ENCODE assay signal across 8 cellular contexts in the genomic region with DNA sequence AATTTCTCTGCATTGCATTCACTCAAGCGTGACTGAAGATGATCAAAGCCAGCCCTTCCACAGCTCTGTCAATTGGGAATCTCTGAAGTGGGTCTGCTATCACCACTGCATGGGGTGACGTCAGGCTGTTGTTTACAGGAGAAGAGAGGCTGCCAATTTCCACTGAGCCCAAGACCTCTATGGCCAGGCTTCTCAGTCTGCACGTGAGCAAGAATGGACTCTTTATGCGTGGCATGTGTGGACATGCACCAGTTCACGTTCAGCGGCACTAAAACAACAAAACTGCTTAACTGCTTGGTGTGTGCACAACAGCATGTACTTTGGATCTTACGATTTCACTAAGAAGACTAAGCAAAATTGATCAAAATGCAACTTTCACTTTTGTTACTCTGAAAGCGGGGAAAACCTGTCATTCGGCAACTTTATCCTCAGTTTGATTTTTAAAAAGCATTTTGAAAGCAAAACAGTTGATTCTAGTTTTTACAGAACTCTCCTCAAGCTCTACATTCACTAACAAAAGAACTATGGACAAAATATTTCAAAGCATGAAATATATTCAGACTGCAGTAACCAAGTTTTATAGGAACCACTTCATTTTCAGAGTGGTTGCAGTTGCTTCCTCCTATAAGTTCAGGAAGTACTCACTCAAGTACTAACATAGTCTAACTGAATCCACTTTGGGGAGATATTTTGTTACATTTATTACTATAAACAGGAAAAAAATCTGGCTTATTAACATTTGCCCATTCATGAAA.
DNase-seq lines count a peak whose midpoint lies in the region; ATAC-seq and TF ChIP-seq lines count a peak whose summit lies in the region.

No MANE protein-coding gene starts in this region.

- H2BK5ac ChIP-seq in trophoblast cell (ENCODE audit: low read depth, low read length, poor library complexity): no peak overlapping the region

- intact Hi-C loops in head of caudate nucleus (cut with DNase I): no loop called here

- H3K9ac ChIP-seq in trophoblast cell (ENCODE audit: low read length): no peak overlapping the region

- POLR2A ChIA-PET in CD8-positive, alpha-beta memory T cell (lab: Charles Lee): interaction anchor here (0.7 to 3.1 kb wide), 4 partner anchors 20 to 208 kb away, joined by 3 to 15 read pairs (median 8); partner anchors contain the start of gene SERTAD2

- peak overlapping the region; percentile 85 to 94 (median 88) for H3K4me3 Mint-ChIP-seq in CD8-positive, alpha-beta memory T cell

- no peaks in the 10 kb centered on the region for H3K79me1 ChIP-seq in trophoblast cell (ENCODE audit: low read length)

- no peaks in the 10 kb centered on the region for H3K9me3 Mint-ChIP-seq in CD8-positive, alpha-beta memory T cell
- peaks cover 0 to 3% of the 10 kb centered on the region in 2 donors for H3K9me3 Mint-ChIP-seq in activated naive CD4-positive, alpha-beta T cell treated with anti-CD3 and anti-CD28 coated beads, Interleukin-2, amount 50 U/mL, for 72 hours

- H3K4ac ChIP-seq in trophoblast cell (ENCODE audit: low read depth, low read length): no peak overlapping the region

- no peaks in the 10 kb centered on the region for H3K36me3 ChIP-seq in CD8-positive, alpha-beta memory T cell (ENCODE audit: insufficient read depth, low read length)
- H3K36me3 ChIP-seq in Peyer's patch: no peaks in the 10 kb centered on the region
- no peaks in the 10 kb centered on the region for H3K36me3 ChIP-seq in trophoblast cell (ENCODE audit: control insufficient read depth in 1 of 2, insufficient read depth in 2 of 2, low read length in 2 of 2)

- peaks cover 0 to 10% (median 4%) of the 10 kb centered on the region in 3 donors for H3K36me3 Mint-ChIP-seq in CD8-positive, alpha-beta memory T cell
- H3K36me3 Mint-ChIP-seq in activated naive CD4-positive, alpha-beta T cell treated with anti-CD3 and anti-CD28 coated beads, Interleukin-2, amount 50 U/mL, for 72 hours: peaks cover 5 to 24% of the 10 kb centered on the region in 2 donors

- H3K14ac ChIP-seq in trophoblast cell (ENCODE audit: low read length): no peak overlapping the region

- no peaks in the 10 kb centered on the region for H3K79me2 ChIP-seq in trophoblast cell (ENCODE audit: control insufficient read depth, insufficient read depth, low read length, poor library complexity)

- H2AFZ ChIP-seq in trophoblast cell (ENCODE audit: insufficient read depth, low read length, poor library complexity): no peak overlapping the region

- no peak overlapping the region for H3K4me2 ChIP-seq in trophoblast cell (ENCODE audit: low read length)

- peak overlapping the region; percentile 87 to 99 (median 96) for H3K27ac Mint-ChIP-seq in CD8-positive, alpha-beta memory T cell
- H3K27ac Mint-ChIP-seq in activated naive CD4-positive, alpha-beta T cell treated with anti-CD3 and anti-CD28 coated beads, Interleukin-2, amount 50 U/mL, for 72 hours: peak overlapping the region; percentile 92 to 97

- CTCF ChIA-PET in CD8-positive, alpha-beta memory T cell (lab: Charles Lee): interaction anchor here (1.2 to 2.3 kb wide), 5 partner anchors 16 to 84 kb away, joined by 3 to 12 read pairs (median 5); partner anchors contain the start of gene SERTAD2

- no peak overlapping the region for H2AK5ac ChIP-seq in trophoblast cell (ENCODE audit: low read length)

- no peak overlapping the region for H4K12ac ChIP-seq in trophoblast cell (ENCODE audit: low read depth, low read length)

- no peak overlapping the region for H2BK12ac ChIP-seq in trophoblast cell (ENCODE audit: low read length)

- TF ChIP-seq CTCF in Peyer's patch (IDR thresholded peaks at IDR 0.05): no peak

- ATAC-seq in HG03439 (IDR thresholded peaks at IDR 0.05; ENCODE audit: unreplicated experiment) (peak; percentile 30), HG03045 (IDR thresholded peaks at IDR 0.05; ENCODE audit: unreplicated experiment) (no peak)
- peak; percentile 73 to 85 for ATAC-seq in activated naive CD4-positive, alpha-beta T cell treated with anti-CD3 and anti-CD28 coated beads, Interleukin-2, amount 50 U/mL, for 72 hours

- H3K4me3 ChIP-seq in CD8-positive, alpha-beta memory T cell (ENCODE audit: low read length): peak overlapping the region; percentile 70
- H3K4me3 ChIP-seq in Peyer's patch: peak overlapping the region; percentile 24 to 49 (median 34)
- H3K4me3 ChIP-seq in trophoblast cell (ENCODE audit: low read depth, low read length): no peak overlapping the region

- H3K18ac ChIP-seq in trophoblast cell (ENCODE audit: low read length): no peak overlapping the region

- H3K23ac ChIP-seq in trophoblast cell (ENCODE audit: low read length): no peak overlapping the region

- DNase-seq in CD8-positive, alpha-beta memory T cell: peak; percentile 6 to 63 (median 38)
- DNase-seq in Peyer's patch (peak; percentile 55 to 86 (median 84)), head of caudate nucleus (peak; percentile 10 to 87 (median 71)), trophoblast cell (peak; percentile 20 to 37), NCI-H82 treated with DMSO at 0.1 percent for 48 hours (lab: John Stamatoyannopoulos, UW; ENCODE audit: unreplicated experiment) (no peak)
- peak; percentile 17 to 63 for DNase-seq in activated naive CD4-positive, alpha-beta T cell treated with anti-CD3 and anti-CD28 coated beads, Interleukin-2, amount 50 U/mL, for 72 hours (ENCODE audit: low spot score in 2 of 2)

- H3K27me3 ChIP-seq in CD8-positive, alpha-beta memory T cell (ENCODE audit: insufficient read depth, low read length, poor library complexity, severe bottlenecking): no peaks in the 10 kb centered on the region
- H3K27me3 ChIP-seq in Peyer's patch: no peaks in the 10 kb centered on the region
- no peaks in the 10 kb centered on the region for H3K27me3 ChIP-seq in trophoblast cell (ENCODE audit: insufficient read depth, low read length)

- peaks cover 39 to 58% (median 48%) of the 10 kb centered on the region in 3 donors for H3K4me1 Mint-ChIP-seq in CD8-positive, alpha-beta memory T cell

- H3K9me3 ChIP-seq in CD8-positive, alpha-beta memory T cell (ENCODE audit: low read length): no peaks in the 10 kb centered on the region
- H3K9me3 ChIP-seq in Peyer's patch (no peaks in the 10 kb centered on the region), trophoblast cell (ENCODE audit: insufficient read depth, low read depth, low read length) (no peaks in the 10 kb centered on the region)

- no peak overlapping the region for H2BK120ac ChIP-seq in trophoblast cell (ENCODE audit: insufficient read depth, low read length, poor library complexity)

- H3K4me1 ChIP-seq in CD8-positive, alpha-beta memory T cell (ENCODE audit: insufficient read depth, low read length): peaks cover 44% of the 10 kb centered on the region
- H3K4me1 ChIP-seq in Peyer's patch (peaks cover 0 to 38% (median 17%) of the 10 kb centered on the region in 4 donors), trophoblast cell (ENCODE audit: control insufficient read depth in 1 of 2, insufficient read depth in 2 of 2, low read length in 2 of 2) (peaks cover 3 to 4% of the 10 kb centered on the region in 2 experiments)

- H3K27ac ChIP-seq in CD8-positive, alpha-beta memory T cell (ENCODE audit: low read depth, low read length): peak overlapping the region; percentile 60
- H3K27ac ChIP-seq in Peyer's patch (peak overlapping the region; percentile 76 to 82 (median 78)), trophoblast cell (ENCODE audit: low read depth, low read length) (no peak overlapping the region)

- H3K27me3 Mint-ChIP-seq in CD8-positive, alpha-beta memory T cell: no peaks in the 10 kb centered on the region

- H4K8ac ChIP-seq in trophoblast cell (ENCODE audit: low read depth, low read length): no peak overlapping the region

- no CpG with 5 or more reads among the region's 9 CpGs for WGBS in trophoblast cell (ENCODE audit: extremely low coverage, insufficient coverage, insufficient read length)

- no peak overlapping the region for H4K91ac ChIP-seq in trophoblast cell (ENCODE audit: low read depth, low read length)

- TF ChIP-seq POLR2A in Peyer's patch (IDR thresholded peaks at IDR 0.05): no peak
